ENCODE assay signal across 9 cellular contexts in the genomic region with DNA sequence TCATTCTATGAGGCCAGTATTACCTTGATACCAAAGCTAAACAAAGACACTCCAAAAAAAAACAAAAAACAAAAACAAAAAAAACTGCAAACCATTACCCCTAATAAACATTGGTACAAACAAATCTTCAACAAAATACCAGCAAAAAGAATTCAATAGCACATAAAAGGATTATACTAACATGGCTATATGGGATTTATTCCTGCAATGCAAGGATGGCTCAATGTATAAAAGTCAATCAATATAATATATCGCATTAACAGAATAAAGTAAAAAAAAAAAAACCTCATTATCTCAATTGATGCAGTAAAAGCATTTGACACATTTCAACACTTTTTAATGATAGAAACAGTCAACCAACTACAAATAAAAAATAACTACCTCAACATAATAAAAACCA.
"Had no signal": no experiment of that assay in that cellular context is flagged by ENCODE, and none has a peak within 500 bp of the region (broad histone marks: within the 10 kb centered on the region; RNA-seq: fewer than 3 reads in every experiment).

No MANE protein-coding gene starts in this region.

- FAIRE-seq: HTR-8/SVneo had no signal

- H3K4me2 ChIP-seq: KMS-11 had no signal

- DNase-seq: GM23248, GOT3, H9, HCEC 1CT, IMR-90, Karpas-422, KBM-7 had no signal

- H3K9ac ChIP-seq: GM23248, KMS-11 had no signal

- H3K27ac ChIP-seq: GM23248, KMS-11 had no signal

- H2AFZ ChIP-seq: GM23248 had no signal

- H3K4me3 ChIP-seq: GM23248 had no signal
